1 cellular context compared by ENCODE assay signal in genomic region chr3:119222400-119222799, GRCh38.
TF ChIP-seq lines count a peak whose summit lies in the region.

No MANE protein-coding gene starts in this region.

TF ChIP-seq in GM23338, 12 proteins besides CTCF, POLR2A, EP300 and RAD21 (continued from another document):
- TF ChIP-seq REST (IDR thresholded peaks at IDR 0.05; ENCODE audit: unreplicated experiment) (no peak), NANOG (IDR thresholded peaks at IDR 0.05; ENCODE audit: borderline replicate concordance) (no peak), EZH2phosphoT487 (IDR thresholded peaks at IDR 0.05; ENCODE audit: unreplicated experiment) (no peak), CREB1 (CRISPR knock-in tag; IDR thresholded peaks at IDR 0.05; ENCODE audit: low read depth) (no peak), ETS1 (IDR thresholded peaks at IDR 0.05) (no peak), POLR2AphosphoS5 (IDR thresholded peaks at IDR 0.05; ENCODE audit: low read depth) (no peak), ZNF114 (CRISPR knock-in tag; IDR thresholded peaks at IDR 0.05) (no peak), ZNF462 (CRISPR knock-in tag; IDR thresholded peaks at IDR 0.05) (no peak), ZNF331 (CRISPR knock-in tag; IDR thresholded peaks at IDR 0.05; ENCODE audit: low read depth) (no peak), STAT1 (IDR thresholded peaks at IDR 0.05; ENCODE audit: unreplicated experiment) (no peak)
